Comparison of ENCODE assay signal across 8 cellular contexts in genomic region chr22:29820941-29821789, GRCh38. TPM values are rescaled to one million over a fixed set of nuclear protein-coding genes. Genes with fewer than 3 reads are reported as not detected.
A peak's percentile ranks its signal among the peaks of the same experiment; 100 is the strongest.
DNase-seq lines count a peak whose midpoint lies in the region; ATAC-seq and TF ChIP-seq lines count a peak whose summit lies in the region.

No MANE protein-coding gene starts in this region.

- peaks cover 41% of the 10 kb centered on the region for H3K36me3 Mint-ChIP-seq in activated CD4-positive, alpha-beta T cell treated with anti-CD3 and anti-CD28 coated beads for 36 hours (ENCODE audit: low read depth)
- H3K36me3 Mint-ChIP-seq in activated naive CD8-positive, alpha-beta T cell treated with anti-CD3 and anti-CD28 coated beads, Interleukin-2, amount 50 U/mL, for 24 hours (ENCODE audit: low read depth), result peaks cover 47% of the 10 kb centered on the region
- H3K36me3 Mint-ChIP-seq in osteocyte (ENCODE audit: unreplicated experiment), result peaks cover 32% of the 10 kb centered on the region

- intact Hi-C loops in activated CD4-positive, alpha-beta T cell treated with anti-CD3 and anti-CD28 coated beads for 36 hours (cut with DNase I, micrococcal nuclease), result loop anchor here in 1 of 2 experiments (1.0 kb wide), 2 partner anchors 17 to 184 kb away; partner anchors contain the start of gene ASCC2

- POLR2A ChIA-PET in activated CD4-positive, alpha-beta T cell treated with anti-CD3 and anti-CD28 coated beads for 36 hours (lab: Charles Lee), result no interaction called here

- peak overlapping the region; percentile 76 for H3K27ac Mint-ChIP-seq in activated CD4-positive, alpha-beta T cell treated with anti-CD3 and anti-CD28 coated beads for 36 hours
- peak overlapping the region; percentile 75 for H3K27ac Mint-ChIP-seq in activated naive CD8-positive, alpha-beta T cell treated with anti-CD3 and anti-CD28 coated beads, Interleukin-2, amount 50 U/mL, for 24 hours
- H3K27ac Mint-ChIP-seq in stimulated activated naive CD8-positive, alpha-beta T cell treated with anti-CD3 and anti-CD28 coated beads, Interleukin-15, amount 100 ng/mL, for 72 hours, result peak overlapping the region; percentile 67 to 89
- no peak overlapping the region for H3K27ac Mint-ChIP-seq in osteocyte (ENCODE audit: unreplicated experiment)

- peak; percentile 98 for ATAC-seq in activated CD4-positive, alpha-beta T cell treated with anti-CD3 and anti-CD28 coated beads for 36 hours
- peak; percentile 90 for ATAC-seq in HG03095 (IDR thresholded peaks at IDR 0.05; ENCODE audit: unreplicated experiment)
- peak; percentile 98 for ATAC-seq in activated naive CD8-positive, alpha-beta T cell treated with anti-CD3 and anti-CD28 coated beads, Interleukin-2, amount 50 U/mL, for 24 hours
- peak; percentile 100 for ATAC-seq in stimulated activated naive CD8-positive, alpha-beta T cell treated with anti-CD3 and anti-CD28 coated beads, Interleukin-15, amount 100 ng/mL, for 72 hours

- no peak for TF ChIP-seq CTCF in osteocyte (IDR thresholded peaks at IDR 0.05)

- CTCF ChIA-PET in activated CD4-positive, alpha-beta T cell treated with anti-CD3 and anti-CD28 coated beads for 36 hours (lab: Charles Lee), result interaction anchor here (0.5 to 0.7 kb wide), 3 partner anchors 34 to 300 kb away, joined by 3 to 5 read pairs (median 3); no protein-coding TSS in a partner anchor

- H3K4me3 Mint-ChIP-seq in activated CD4-positive, alpha-beta T cell treated with anti-CD3 and anti-CD28 coated beads for 36 hours, result no peak overlapping the region
- H3K4me3 Mint-ChIP-seq in activated naive CD8-positive, alpha-beta T cell treated with anti-CD3 and anti-CD28 coated beads, Interleukin-2, amount 50 U/mL, for 24 hours, result no peak overlapping the region
- no peak overlapping the region for H3K4me3 Mint-ChIP-seq in stimulated activated naive CD8-positive, alpha-beta T cell treated with anti-CD3 and anti-CD28 coated beads, Interleukin-15, amount 100 ng/mL, for 72 hours
- H3K4me3 Mint-ChIP-seq in osteocyte (ENCODE audit: unreplicated experiment), result no peak overlapping the region

- no peaks in the 10 kb centered on the region for H3K9me3 Mint-ChIP-seq in activated CD4-positive, alpha-beta T cell treated with anti-CD3 and anti-CD28 coated beads for 36 hours (ENCODE audit: low read depth)
- no peaks in the 10 kb centered on the region for H3K9me3 Mint-ChIP-seq in activated naive CD8-positive, alpha-beta T cell treated with anti-CD3 and anti-CD28 coated beads, Interleukin-2, amount 50 U/mL, for 24 hours
- no peaks in the 10 kb centered on the region for H3K9me3 Mint-ChIP-seq in stimulated activated naive CD8-positive, alpha-beta T cell treated with anti-CD3 and anti-CD28 coated beads, Interleukin-15, amount 100 ng/mL, for 72 hours
- H3K9me3 Mint-ChIP-seq in osteocyte (ENCODE audit: unreplicated experiment), result no peaks in the 10 kb centered on the region

- H3K27me3 Mint-ChIP-seq in activated CD4-positive, alpha-beta T cell treated with anti-CD3 and anti-CD28 coated beads for 36 hours, result no peaks in the 10 kb centered on the region
- H3K27me3 Mint-ChIP-seq in activated naive CD8-positive, alpha-beta T cell treated with anti-CD3 and anti-CD28 coated beads, Interleukin-2, amount 50 U/mL, for 24 hours, result no peaks in the 10 kb centered on the region
- H3K27me3 Mint-ChIP-seq in stimulated activated naive CD8-positive, alpha-beta T cell treated with anti-CD3 and anti-CD28 coated beads, Interleukin-15, amount 100 ng/mL, for 72 hours, result no peaks in the 10 kb centered on the region
- no peaks in the 10 kb centered on the region for H3K27me3 Mint-ChIP-seq in osteocyte (ENCODE audit: unreplicated experiment)

- H3K4me1 Mint-ChIP-seq in activated CD4-positive, alpha-beta T cell treated with anti-CD3 and anti-CD28 coated beads for 36 hours, result peaks cover 9% of the 10 kb centered on the region
- peaks cover 15% of the 10 kb centered on the region for H3K4me1 Mint-ChIP-seq in activated naive CD8-positive, alpha-beta T cell treated with anti-CD3 and anti-CD28 coated beads, Interleukin-2, amount 50 U/mL, for 24 hours
- H3K4me1 Mint-ChIP-seq in stimulated activated naive CD8-positive, alpha-beta T cell treated with anti-CD3 and anti-CD28 coated beads, Interleukin-15, amount 100 ng/mL, for 72 hours, result peaks cover 22% of the 10 kb centered on the region
- H3K4me1 Mint-ChIP-seq in osteocyte (ENCODE audit: unreplicated experiment), result no peaks in the 10 kb centered on the region

- peak; percentile 79 for DNase-seq in activated CD4-positive, alpha-beta T cell treated with anti-CD3 and anti-CD28 coated beads for 36 hours
- DNase-seq in activated CD4-positive, alpha-beta T cell treated with anti-CD3 and anti-CD28 coated beads for 1 hour, result no peak
- peak; percentile 69 for DNase-seq in NCI-H69 (lab: John Stamatoyannopoulos, UW)
- DNase-seq in activated naive CD8-positive, alpha-beta T cell treated with anti-CD3 and anti-CD28 coated beads, Interleukin-2, amount 50 U/mL, for 24 hours, result peak; percentile 58
- DNase-seq in iris pigment epithelial cell (ENCODE audit: low read depth), result peak; percentile 97
- DNase-seq in stimulated activated naive CD8-positive, alpha-beta T cell treated with anti-CD3 and anti-CD28 coated beads, Interleukin-15, amount 100 ng/mL, for 72 hours, result peak; percentile 8 to 63
- no peak for DNase-seq in osteocyte (ENCODE audit: extremely low spot score, unreplicated experiment)

RNA-seq across cellular contexts. Expression of gene ASCC2, which starts 16.9 kb away (rescaled TPM):
- total RNA-seq in activated CD4-positive, alpha-beta T cell treated with anti-CD3 and anti-CD28 coated beads for 36 hours, result 10 to 100 TPM; 56.0 to 69.9 TPM
- total RNA-seq in osteocyte, result 47.1 and 49.4 TPM in 2 replicates

RNA-seq across cellular contexts. Expression of gene UQCR10, which starts 54.0 kb away (rescaled TPM):
- 10 to 100 TPM; 95.5 to 95.9 TPM for total RNA-seq in activated CD4-positive, alpha-beta T cell treated with anti-CD3 and anti-CD28 coated beads for 36 hours
- 66.0 and 77.4 TPM in 2 replicates for total RNA-seq in osteocyte

RNA-seq across cellular contexts. Expression of gene ZMAT5, which starts 54.4 kb away (rescaled TPM):
- 10 to 100 TPM; 19.2 to 25.1 TPM for total RNA-seq in activated CD4-positive, alpha-beta T cell treated with anti-CD3 and anti-CD28 coated beads for 36 hours
- total RNA-seq in osteocyte, result 22.7 and 25.0 TPM in 2 replicates

Comparison
In these comparisons a context has a peak if more than half of its experiments do, and no peak if none do; other contexts are left out.
1. DNase-seq: peak in activated CD4-positive, alpha-beta T cell treated with anti-CD3 and anti-CD28 coated beads for 36 hours (single experiment), NCI-H69 (single experiment), activated naive CD8-positive, alpha-beta T cell treated with anti-CD3 and anti-CD28 coated beads, Interleukin-2, amount 50 U/mL, for 24 hours (single experiment), iris pigment epithelial cell (single experiment) and stimulated activated naive CD8-positive, alpha-beta T cell treated with anti-CD3 and anti-CD28 coated beads, Interleukin-15, amount 100 ng/mL, for 72 hours (2 of 2); none in activated CD4-positive, alpha-beta T cell treated with anti-CD3 and anti-CD28 coated beads for 1 hour (single experiment) and osteocyte (single experiment).
2. Peak in every context shown above with its lines, with median percentiles within 50 percentile points of each other: ATAC-seq.